In genomic region chr1:37945743-37946702, GRCh38 we compare ENCODE assay signal across 1 cellular context.
TF ChIP-seq lines count a peak whose summit lies in the region.

No MANE protein-coding gene starts in this region.

TF ChIP-seq in K562, 482 proteins besides CTCF, POLR2A, EP300 and RAD21 (continued from another document and continues in another):
- no peak for TF ChIP-seq GTF3C2 (IDR thresholded peaks at IDR 0.05; ENCODE audit: borderline replicate concordance, extremely low read depth, insufficient read length)
- no peak for TF ChIP-seq KDM2B (CRISPR knock-in tag; IDR thresholded peaks at IDR 0.05)
- TF ChIP-seq TCF3 (CRISPR knock-in tag; IDR thresholded peaks at IDR 0.05): peak; percentile 37; the same call in 1 of the 2 replicates
- no peak for TF ChIP-seq BRD9 (IDR thresholded peaks at IDR 0.05; ENCODE audit: low read depth, partially characterized antibody)
- TF ChIP-seq PHB (CRISPR knock-in tag; IDR thresholded peaks at IDR 0.05): no peak
- no peak for TF ChIP-seq NR3C1 (CRISPR knock-in tag; IDR thresholded peaks at IDR 0.05)
- TF ChIP-seq KAT8 (IDR thresholded peaks at IDR 0.05; ENCODE audit: low read depth): no peak
- TF ChIP-seq POLR2H (tag; IDR thresholded peaks at IDR 0.05; ENCODE audit: low read depth): peak; percentile 74
- no peak for TF ChIP-seq TAF9B (IDR thresholded peaks at IDR 0.05; ENCODE audit: partially characterized antibody)
- 0 out of 4 replicates have a peak, but pooled peaks have one; percentile 7 to 14 for TF ChIP-seq UBTF (IDR thresholded peaks at IDR 0.05; ENCODE audit: borderline replicate concordance in 1 of 2, low read depth in 2 of 2, low read length in 2 of 2)
- no peak for TF ChIP-seq ZNF76 (CRISPR knock-in tag; IDR thresholded peaks at IDR 0.05; ENCODE audit: borderline replicate concordance)
- no peak for TF ChIP-seq USF1 (CRISPR knock-in tag; IDR thresholded peaks at IDR 0.05)
- TF ChIP-seq ZBTB40 (IDR thresholded peaks at IDR 0.05): no peak
- no peak for TF ChIP-seq ZBTB40 (CRISPR knock-in tag; IDR thresholded peaks at IDR 0.05)
- TF ChIP-seq SLC30A9 (CRISPR knock-in tag; IDR thresholded peaks at IDR 0.05): no peak
- TF ChIP-seq VEZF1 (CRISPR knock-in tag; IDR thresholded peaks at IDR 0.05): no peak
- TF ChIP-seq ZNF583 (CRISPR knock-in tag; IDR thresholded peaks at IDR 0.05): no peak
- TF ChIP-seq DMBX1 (CRISPR knock-in tag; IDR thresholded peaks at IDR 0.05; ENCODE audit: borderline replicate concordance): peak; percentile 58; the same call in 1 of the 2 replicates
- no peak for TF ChIP-seq CBX2 (IDR thresholded peaks at IDR 0.05; ENCODE audit: insufficient read depth, low read length, poor library complexity, severe bottlenecking)
- no peak for TF ChIP-seq ZC3H8 (IDR thresholded peaks at IDR 0.05)
- TF ChIP-seq SMAD1 (IDR thresholded peaks at IDR 0.05; ENCODE audit: low read depth, low read length, partially characterized antibody): peak; percentile 37
- TF ChIP-seq ELK3 (CRISPR knock-in tag; IDR thresholded peaks at IDR 0.05): no peak
- no peak; the same call in 1 of the 2 replicates for TF ChIP-seq FOXP4 (CRISPR knock-in tag; IDR thresholded peaks at IDR 0.05; ENCODE audit: borderline replicate concordance)
- no peak for TF ChIP-seq FUS (optimal IDR thresholded peaks at IDR 0.05; ENCODE audit: low read depth, low read length)
- TF ChIP-seq RNF219 (CRISPR knock-in tag; IDR thresholded peaks at IDR 0.05): no peak
- TF ChIP-seq SP1 (CRISPR knock-in tag; IDR thresholded peaks at IDR 0.05): no peak
- TF ChIP-seq PCBP1 (IDR thresholded peaks at IDR 0.05; ENCODE audit: low read depth, low read length, poor library complexity, severe bottlenecking): no peak
- TF ChIP-seq ZNF280B (CRISPR knock-in tag; IDR thresholded peaks at IDR 0.05): no peak
- TF ChIP-seq ZNF23 (CRISPR knock-in tag; IDR thresholded peaks at IDR 0.05): no peak
- TF ChIP-seq CBFB (CRISPR knock-in tag; IDR thresholded peaks at IDR 0.05): no peak
- peak; percentile 87 for TF ChIP-seq ZBTB7A (IDR thresholded peaks at IDR 0.05; ENCODE audit: borderline replicate concordance, control insufficient read depth, low read depth, low read length)
- no peak for TF ChIP-seq FOSL1 (tag; conservative IDR thresholded peaks at IDR 0.05)
- TF ChIP-seq KLF16 (IDR thresholded peaks at IDR 0.05): no peak
- TF ChIP-seq NRF1 (conservative IDR thresholded peaks at IDR 0.05 in 1 of 2, IDR thresholded peaks at IDR 0.05 in 1 of 2): peak; percentile 45 to 58; a peak in 3 of 4 replicates
- TF ChIP-seq TCF7L2 (IDR thresholded peaks at IDR 0.05; ENCODE audit: low read depth, low read length): no peak
